Comparison of ENCODE assay signal across 11 cellular contexts in genomic region chr1:12434686-12435085, GRCh38.
DNase-seq lines count a peak whose midpoint lies in the region; ATAC-seq, FAIRE-seq and TF ChIP-seq lines count a peak whose summit lies in the region.
"Had no signal": no experiment of that assay in that cellular context is flagged by ENCODE, and none has a peak within 500 bp of the region (broad histone marks: within the 10 kb centered on the region; RNA-seq: fewer than 3 reads in every experiment).

No MANE protein-coding gene starts in this region.

- no peak overlapping the region for H3K9ac ChIP-seq in GM12878 (ENCODE audit: control insufficient read depth, insufficient read depth, low read length)
- H3K9ac ChIP-seq in colonic mucosa (ENCODE audit: low read depth in 2 of 2, low read length in 2 of 2): no peak overlapping the region

- H4K20me1 ChIP-seq in GM12878 (ENCODE audit: control insufficient read depth, insufficient read depth): peaks cover 9% of the 10 kb centered on the region; the same call in 1 of the 2 replicates

- no peaks in the 10 kb centered on the region for H3K79me2 ChIP-seq in GM12878 (ENCODE audit: control insufficient read depth, insufficient read depth, low read length)

- no peak for FAIRE-seq in GM12878 (lab: Jason Lieb, UNC)
- FAIRE-seq: colon had no signal

- peaks cover 0 to 6% (median 0%) of the 10 kb centered on the region in 11 donors for H3K9me3 Mint-ChIP-seq in naive thymus-derived CD4-positive, alpha-beta T cell
- H3K9me3 Mint-ChIP-seq: CD14-positive monocyte had no signal

- peaks cover 6 to 32% (median 11%) of the 10 kb centered on the region in 5 donors for H3K36me3 Mint-ChIP-seq in naive thymus-derived CD4-positive, alpha-beta T cell

- SMC1A ChIA-PET in GM12878 (lab: Charles Lee; ENCODE audit: uncharacterized antibody, unreplicated experiment): interaction anchor here (0.6 to 7.5 kb wide), 8 partner anchors 9 to 189 kb away, joined by 3 to 74 read pairs (median 4); partner anchors contain the start of gene DHRS3

- 71% methylated on average over 2 of the region's 2 CpGs for WGBS in right cardiac atrium
- WGBS in GM12878 (ENCODE audit: insufficient coverage, insufficient replicate concordance, low lambda C conversion rate, missing lambda C conversion rate): 97% methylated on average over 2 of the region's 2 CpGs

- intact Hi-C loops in right cardiac atrium (cut with DNase I): no loop called here
- intact Hi-C loops in left ventricle myocardium superior (cut with micrococcal nuclease): no loop called here
- intact Hi-C loops in GM12878 (cut with micrococcal nuclease; ENCODE audit: unreplicated experiment): loop anchor here (1.0 kb wide), 1 partner anchor 15 kb away; no protein-coding TSS in a partner anchor
- intact Hi-C loops in naive thymus-derived CD4-positive, alpha-beta T cell (cut with micrococcal nuclease): loop anchor here (1.0 to 10.0 kb wide), 9 partner anchors 14 to 280 kb away; no protein-coding TSS in a partner anchor
- intact Hi-C loops in vagina (cut with DNase I): no loop called here
- intact Hi-C loops in colonic mucosa (cut with DNase I): no loop called here

- no TSS peak for BruUV-seq in GM12878 (replicated peaks; lab: Mats Ljungman, UMichigan)

- peak overlapping the region in 9 of 10 donors; percentile 62 to 76 (median 72) for H3K4me3 Mint-ChIP-seq in naive thymus-derived CD4-positive, alpha-beta T cell
- H3K4me3 Mint-ChIP-seq: CD14-positive monocyte had no signal

- no peaks in the 10 kb centered on the region for H3K27me3 ChIP-seq in right cardiac atrium (ENCODE audit: control insufficient read depth, insufficient read depth)
- H3K27me3 ChIP-seq in GM12878 (replicated peaks in 1 of 2; ENCODE audit: control insufficient read depth in 2 of 2, insufficient read depth in 2 of 2, low read length in 1 of 2): no peaks in the 10 kb centered on the region
- H3K27me3 ChIP-seq in naive thymus-derived CD4-positive, alpha-beta T cell (ENCODE audit: control insufficient read depth in 2 of 2, insufficient read depth in 2 of 2, low read length in 2 of 2): no peaks in the 10 kb centered on the region
- H3K27me3 ChIP-seq in vagina: no peaks in the 10 kb centered on the region
- no peaks in the 10 kb centered on the region for H3K27me3 ChIP-seq in colonic mucosa

- H3K27ac ChIP-seq in right cardiac atrium (ENCODE audit: low read length) (no peak overlapping the region), GM12878 (ENCODE audit: control insufficient read depth, insufficient read depth) (no peak overlapping the region), vagina (peak overlapping the region; percentile 79), colonic mucosa (no peak overlapping the region)
- H3K27ac ChIP-seq in naive thymus-derived CD4-positive, alpha-beta T cell (ENCODE audit: low read depth, low read length): peak overlapping the region; percentile 58

- RAD21 ChIA-PET in GM12878 (lab: Charles Lee; ENCODE audit: unreplicated experiment): interaction anchor here (0.6 to 2.6 kb wide), 11 partner anchors 9 to 183 kb away, joined by 3 to 14 read pairs (median 3); partner anchors contain the start of gene DHRS3

- H3K9me3 ChIP-seq in right cardiac atrium (ENCODE audit: control insufficient read depth, low read length) (no peaks in the 10 kb centered on the region), GM12878 (replicated peaks; ENCODE audit: control insufficient read depth, insufficient read depth, low read length) (peaks cover 4% of the 10 kb centered on the region; the same call in 2 of the 3 replicates), vagina (no peaks in the 10 kb centered on the region), colonic mucosa (no peaks in the 10 kb centered on the region)
- no peaks in the 10 kb centered on the region for H3K9me3 ChIP-seq in naive thymus-derived CD4-positive, alpha-beta T cell (ENCODE audit: control insufficient read depth in 2 of 3, low read length in 3 of 3)

- TF ChIP-seq CTCF in GM12878 (IDR thresholded peaks at IDR 0.05 in 2 of 3, conservative IDR thresholded peaks at IDR 0.05 in 1 of 3; ENCODE audit: control insufficient read depth in 2 of 3, extremely low read depth in 1 of 3, insufficient read depth in 1 of 3, low read depth in 3 of 3, low read length in 3 of 3) (no peak), vagina (IDR thresholded peaks at IDR 0.05) (no peak), colonic mucosa (IDR thresholded peaks at IDR 0.05) (no peak)

- no peaks in the 10 kb centered on the region for H3K27me3 Mint-ChIP-seq in naive thymus-derived CD4-positive, alpha-beta T cell

- in situ Hi-C loops in GM12878 (cut with MboI): loop anchor here (5.0 kb wide), 1 partner anchor 47 kb away; no protein-coding TSS in a partner anchor

- H3K4me1 Mint-ChIP-seq in naive thymus-derived CD4-positive, alpha-beta T cell: peaks cover 51 to 91% (median 77%) of the 10 kb centered on the region in 7 donors

- H3K4me2 ChIP-seq in GM12878 (ENCODE audit: control insufficient read depth, insufficient read depth): peak overlapping the region; percentile 5; the same call in 1 of the 2 replicates

- POLR2A ChIA-PET in GM12878 (lab: Charles Lee): interaction anchor here (0.7 to 1.0 kb wide), 2 partner anchors 11 to 28 kb away, joined by 4 read pairs; no protein-coding TSS in a partner anchor
- POLR2A ChIA-PET in naive thymus-derived CD4-positive, alpha-beta T cell (lab: Charles Lee): interaction anchor here (0.7 to 4.9 kb wide), 9 partner anchors 9 to 185 kb away, joined by 3 to 45 read pairs (median 5); no protein-coding TSS in a partner anchor

- TF ChIP-seq EP300 in GM12878 (IDR thresholded peaks at IDR 0.05; ENCODE audit: borderline replicate concordance in 1 of 2, control insufficient read depth in 1 of 2, low read depth in 2 of 2, low read length in 2 of 2): no peak

- ATAC-seq in right cardiac atrium (peak; percentile 13 to 44), left ventricle myocardium superior (no peak), GM12878 (no peak), HG02870 (IDR thresholded peaks at IDR 0.05; ENCODE audit: unreplicated experiment) (no peak)
- ATAC-seq in naive thymus-derived CD4-positive, alpha-beta T cell: no peak

- no peak overlapping the region for H2AFZ ChIP-seq in GM12878 (ENCODE audit: control insufficient read depth, low read depth, low read length)

- no peak for TF ChIP-seq RAD21 in GM12878 (IDR thresholded peaks at IDR 0.05; ENCODE audit: insufficient read depth, low read depth, low read length)

- no peak overlapping the region for H3K4me3 ChIP-seq in right cardiac atrium (ENCODE audit: low read length)
- no peak overlapping the region for H3K4me3 ChIP-seq in GM12878
- H3K4me3 ChIP-seq in naive thymus-derived CD4-positive, alpha-beta T cell (ENCODE audit: low read length): peak overlapping the region; percentile 44
- no peak overlapping the region for H3K4me3 ChIP-seq in vagina
- no peak overlapping the region for H3K4me3 ChIP-seq in colonic mucosa

- H3K4me1 ChIP-seq in right cardiac atrium (ENCODE audit: control insufficient read depth, insufficient read depth, low read length) (peaks cover 8% of the 10 kb centered on the region), GM12878 (ENCODE audit: control insufficient read depth, insufficient read depth, low read length) (peaks cover 42% of the 10 kb centered on the region), vagina (peaks cover 65% of the 10 kb centered on the region), colonic mucosa (peaks cover 7% of the 10 kb centered on the region)
- peaks cover 57 to 61% of the 10 kb centered on the region in 2 donors for H3K4me1 ChIP-seq in naive thymus-derived CD4-positive, alpha-beta T cell (ENCODE audit: control insufficient read depth in 2 of 2, insufficient read depth in 2 of 2, low read length in 2 of 2)

- CTCF ChIA-PET in GM12878 (lab: Yijun Ruan, JAX): interaction anchor here (0.9 to 3.1 kb wide), 8 partner anchors 9 to 185 kb away, joined by 3 to 10 read pairs (median 5); partner anchors contain the start of gene DHRS3
- CTCF ChIA-PET in naive thymus-derived CD4-positive, alpha-beta T cell (lab: Charles Lee): interaction anchor here (0.8 to 2.0 kb wide), 4 partner anchors 12 to 180 kb away, joined by 3 to 12 read pairs (median 4); no protein-coding TSS in a partner anchor

- peak overlapping the region; percentile 69 to 92 (median 84) for H3K27ac Mint-ChIP-seq in naive thymus-derived CD4-positive, alpha-beta T cell

- H3K36me3 ChIP-seq in GM12878 (ENCODE audit: control insufficient read depth in 2 of 2, insufficient read depth in 2 of 2, low read length in 1 of 2): no peaks in the 10 kb centered on the region
- H3K36me3 ChIP-seq in naive thymus-derived CD4-positive, alpha-beta T cell (ENCODE audit: control insufficient read depth in 2 of 3, insufficient read depth in 3 of 3, low read length in 3 of 3): no peaks in the 10 kb centered on the region
- H3K36me3 ChIP-seq in vagina: no peaks in the 10 kb centered on the region
- no peaks in the 10 kb centered on the region for H3K36me3 ChIP-seq in colonic mucosa

- DNase-seq in right cardiac atrium (no peak), left ventricle myocardium superior (no peak), GM12878 (ENCODE audit: low read depth, low spot score) (no peak), vagina (ENCODE audit: extremely low spot score in 2 of 2) (no peak), A172 (ENCODE audit: low spot score) (no peak), colonic mucosa (no peak)
- no peak for DNase-seq in naive thymus-derived CD4-positive, alpha-beta T cell
- DNase-seq: SHP77 treated with DMSO at 0.1 percent for 48 hours had no signal

- TF ChIP-seq POLR2A in GM12878 (IDR thresholded peaks at IDR 0.05; ENCODE audit: low read depth, low read length) (no peak), vagina (IDR thresholded peaks at IDR 0.05) (no peak)

TF ChIP-seq in GM12878, 131 proteins besides CTCF, POLR2A, EP300 and RAD21 (continues in another document):
- TF ChIP-seq RBBP5 (conservative IDR thresholded peaks at IDR 0.05): no peak
- TF ChIP-seq CREM (IDR thresholded peaks at IDR 0.05; ENCODE audit: low read depth): no peak
- TF ChIP-seq CEBPB (IDR thresholded peaks at IDR 0.05; ENCODE audit: borderline replicate concordance in 1 of 2, low read depth in 2 of 2, low read length in 2 of 2): no peak
- TF ChIP-seq NFXL1 (IDR thresholded peaks at IDR 0.05; ENCODE audit: borderline replicate concordance): no peak
- no peak for TF ChIP-seq WRNIP1 (IDR thresholded peaks at IDR 0.05; ENCODE audit: borderline replicate concordance, low read depth, low read length)
- TF ChIP-seq NFIC (IDR thresholded peaks at IDR 0.05; ENCODE audit: low read depth, low read length): no peak

Comparison
In these comparisons a context has a peak if more than half of its experiments do, and no peak if none do; other contexts are left out.
1. ATAC-seq: peak in right cardiac atrium (2 of 2); none in left ventricle myocardium superior (single experiment), GM12878 (single experiment), naive thymus-derived CD4-positive, alpha-beta T cell (single experiment) and HG02870 (single experiment).
2. H3K27ac ChIP-seq: peak in naive thymus-derived CD4-positive, alpha-beta T cell (single experiment) and vagina (single experiment); none in right cardiac atrium (single experiment), GM12878 (single experiment) and colonic mucosa (single experiment).
3. intact Hi-C loops: an anchor here in GM12878 (1.0 kb wide) and naive thymus-derived CD4-positive, alpha-beta T cell (1.0 to 10.0 kb wide); none called in right cardiac atrium, left ventricle myocardium superior, vagina and colonic mucosa.